ENCODE assay signal across 22 cellular contexts in genomic region chr2:209578394-209579006, GRCh38.
DNase-seq lines count a peak whose midpoint lies in the region; ATAC-seq and TF ChIP-seq lines count a peak whose summit lies in the region.
"Had no signal": no experiment of that assay in that cellular context is flagged by ENCODE, and none has a peak within 500 bp of the region (broad histone marks: within the 10 kb centered on the region; RNA-seq: fewer than 3 reads in every experiment).

No MANE protein-coding gene starts in this region.

- H3K9ac ChIP-seq in HUES64 (ENCODE audit: low read depth, low read length), result no peak overlapping the region

- DNase-seq in Ammon's horn (ENCODE audit: low spot score) (peak; percentile 31), glutamatergic neuron (peak; percentile 31), SIG-M5 treated with dmso at 0.1 percent for 504 hours (lab: John Stamatoyannopoulos, UW; ENCODE audit: unreplicated experiment) (no peak), OCI-M2 (lab: John Stamatoyannopoulos, UW; ENCODE audit: unreplicated experiment) (no peak), Kasumi-1 (lab: John Stamatoyannopoulos, UW) (no peak)
- DNase-seq: activated CD8-positive, alpha-beta T cell treated with anti-CD3 and anti-CD28 coated beads, Interleukin-2, amount 10 ng/mL, durations not matched to agents 7 days and 5 days; activated naive CD4-positive, alpha-beta T cell treated with Interleukin-2 at 50 U/mL for 16 hours; activated T-cell treated with anti-CD3 and anti-CD28 coated beads, Interleukin-2, amount 50 U/mL, for 24 hours; CD4-positive, alpha-beta memory T cell; heart left ventricle; KG1; lower lobe of right lung; NCI-H345; ovary; PC-3; right lobe of liver had no signal

- TF ChIP-seq CTCF in glutamatergic neuron (IDR thresholded peaks at IDR 0.05; ENCODE audit: partially characterized antibody, unreplicated experiment), result no peak

- no peak overlapping the region for H3K4me3 ChIP-seq in HUES64 (ENCODE audit: low read length)
- H3K4me3 ChIP-seq: ovary, right lobe of liver, SJSA1 had no signal

- H3K36me3 Mint-ChIP-seq in glutamatergic neuron (ENCODE audit: unreplicated experiment), result no peaks in the 10 kb centered on the region
- H3K36me3 Mint-ChIP-seq: CD4-positive, alpha-beta memory T cell; stimulated activated effector memory CD8-positive, alpha-beta T cell treated with anti-CD3 and anti-CD28 coated beads, Interleukin-12 subunit alpha, Interleukin-12 subunit beta, amount 100 ng/mL, for 72 hours had no signal

- H3K4me3 Mint-ChIP-seq in glutamatergic neuron (ENCODE audit: unreplicated experiment), result peak overlapping the region; percentile 78
- H3K4me3 Mint-ChIP-seq: central memory CD8-positive, alpha-beta T cell had no signal

- H3K4me1 Mint-ChIP-seq in glutamatergic neuron (ENCODE audit: low read depth, unreplicated experiment), result peaks cover 33% of the 10 kb centered on the region
- H3K4me1 Mint-ChIP-seq: central memory CD8-positive, alpha-beta T cell; stimulated activated effector memory CD8-positive, alpha-beta T cell treated with anti-CD3 and anti-CD28 coated beads, Interleukin-12 subunit alpha, Interleukin-12 subunit beta, amount 100 ng/mL, for 72 hours had no signal

- no peaks in the 10 kb centered on the region for H3K27me3 ChIP-seq in HUES64 (ENCODE audit: insufficient read depth, low read length)
- H3K27me3 ChIP-seq: heart left ventricle, ovary, right lobe of liver, SJSA1 had no signal

- H3K27ac ChIP-seq in HUES64 (ENCODE audit: low read depth, low read length), result peak overlapping the region; percentile 63; the same call in 1 of the 2 replicates
- H3K27ac ChIP-seq: lower lobe of right lung, ovary, right lobe of liver, SJSA1 had no signal

- no peaks in the 10 kb centered on the region for H3K9me3 ChIP-seq in HUES64 (ENCODE audit: insufficient read depth, low read depth, low read length)
- H3K9me3 ChIP-seq: heart left ventricle, lower lobe of right lung, ovary, right lobe of liver, SJSA1 had no signal

- whole genome bisulfite sequencing in HUES64, result 66% methylated on average over 2 of the region's 3 CpGs

- H3K4me1 ChIP-seq in HUES64 (ENCODE audit: insufficient read depth, low read length), result peaks cover 19% of the 10 kb centered on the region
- H3K4me1 ChIP-seq: lower lobe of right lung, right lobe of liver, SJSA1 had no signal

- H3K9me3 Mint-ChIP-seq in glutamatergic neuron (ENCODE audit: unreplicated experiment), result peaks cover 11% of the 10 kb centered on the region
- H3K9me3 Mint-ChIP-seq: activated T-cell treated with anti-CD3 and anti-CD28 coated beads, Interleukin-2, amount 50 U/mL, for 24 hours; CD4-positive, alpha-beta memory T cell; central memory CD8-positive, alpha-beta T cell had no signal

- H3K27ac Mint-ChIP-seq in glutamatergic neuron (ENCODE audit: unreplicated experiment), result peak overlapping the region; percentile 95
- H3K27ac Mint-ChIP-seq: activated CD8-positive, alpha-beta T cell treated with anti-CD3 and anti-CD28 coated beads, Interleukin-2, amount 10 ng/mL, durations not matched to agents 7 days and 5 days; activated T-cell treated with anti-CD3 and anti-CD28 coated beads, Interleukin-2, amount 50 U/mL, for 24 hours; stimulated activated effector memory CD8-positive, alpha-beta T cell treated with anti-CD3 and anti-CD28 coated beads, Interleukin-12 subunit alpha, Interleukin-12 subunit beta, amount 100 ng/mL, for 72 hours had no signal

- H3K27me3 Mint-ChIP-seq in glutamatergic neuron (ENCODE audit: unreplicated experiment), result peaks cover 6% of the 10 kb centered on the region
- H3K27me3 Mint-ChIP-seq: activated T-cell treated with anti-CD3 and anti-CD28 coated beads, Interleukin-2, amount 50 U/mL, for 24 hours; central memory CD8-positive, alpha-beta T cell had no signal

- H3K36me3 ChIP-seq in HUES64 (ENCODE audit: insufficient read depth, low read length), result no peaks in the 10 kb centered on the region
- H3K36me3 ChIP-seq: heart left ventricle, lower lobe of right lung, ovary, right lobe of liver, SJSA1 had no signal

- peak; percentile 31; the same call in 2 of the 3 replicates for ATAC-seq in SK-N-SH treated with all-trans-retinoic acid at 6 μM for 48 hours
- ATAC-seq in GM18873 (IDR thresholded peaks at IDR 0.05; ENCODE audit: low FRiP score, unreplicated experiment), result no peak
- ATAC-seq: activated CD8-positive, alpha-beta T cell treated with anti-CD3 and anti-CD28 coated beads, Interleukin-2, amount 10 ng/mL, durations not matched to agents 7 days and 5 days; lower lobe of right lung had no signal

TF ChIP-seq in SK-N-SH treated with all-trans-retinoic acid at 6 μM for 48 hours, 23 proteins besides CTCF, POLR2A, EP300 and RAD21:
- no peak for TF ChIP-seq ZC3H10 (CRISPR knock-in tag; IDR thresholded peaks at IDR 0.05)
- no peak for TF ChIP-seq ZNF565 (CRISPR knock-in tag; conservative IDR thresholded peaks at IDR 0.05; ENCODE audit: low read depth)
- TF ChIP-seq OSR1 (CRISPR knock-in tag; IDR thresholded peaks at IDR 0.05), result no peak
- TF ChIP-seq, protein P1, sequence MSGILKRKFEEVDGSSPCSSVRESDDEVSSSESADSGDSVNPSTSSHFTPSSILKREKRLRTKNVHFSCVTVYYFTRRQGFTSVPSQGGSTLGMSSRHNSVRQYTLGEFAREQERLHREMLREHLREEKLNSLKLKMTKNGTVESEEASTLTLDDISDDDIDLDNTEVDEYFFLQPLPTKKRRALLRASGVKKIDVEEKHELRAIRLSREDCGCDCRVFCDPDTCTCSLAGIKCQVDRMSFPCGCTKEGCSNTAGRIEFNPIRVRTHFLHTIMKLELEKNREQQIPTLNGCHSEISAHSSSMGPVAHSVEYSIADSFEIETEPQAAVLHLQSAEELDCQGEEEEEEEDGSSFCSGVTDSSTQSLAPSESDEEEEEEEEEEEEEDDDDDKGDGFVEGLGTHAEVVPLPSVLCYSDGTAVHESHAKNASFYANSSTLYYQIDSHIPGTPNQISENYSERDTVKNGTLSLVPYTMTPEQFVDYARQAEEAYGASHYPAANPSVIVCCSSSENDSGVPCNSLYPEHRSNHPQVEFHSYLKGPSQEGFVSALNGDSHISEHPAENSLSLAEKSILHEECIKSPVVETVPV (CRISPR knock-in tag; IDR thresholded peaks at IDR 0.05), result no peak
- TF ChIP-seq RARB (CRISPR knock-in tag; IDR thresholded peaks at IDR 0.05), result no peak
- no peak for TF ChIP-seq ESRRG (CRISPR knock-in tag; IDR thresholded peaks at IDR 0.05)
- no peak for TF ChIP-seq TCF4 (CRISPR knock-in tag; IDR thresholded peaks at IDR 0.05; ENCODE audit: borderline replicate concordance)
- TF ChIP-seq, protein P2, sequence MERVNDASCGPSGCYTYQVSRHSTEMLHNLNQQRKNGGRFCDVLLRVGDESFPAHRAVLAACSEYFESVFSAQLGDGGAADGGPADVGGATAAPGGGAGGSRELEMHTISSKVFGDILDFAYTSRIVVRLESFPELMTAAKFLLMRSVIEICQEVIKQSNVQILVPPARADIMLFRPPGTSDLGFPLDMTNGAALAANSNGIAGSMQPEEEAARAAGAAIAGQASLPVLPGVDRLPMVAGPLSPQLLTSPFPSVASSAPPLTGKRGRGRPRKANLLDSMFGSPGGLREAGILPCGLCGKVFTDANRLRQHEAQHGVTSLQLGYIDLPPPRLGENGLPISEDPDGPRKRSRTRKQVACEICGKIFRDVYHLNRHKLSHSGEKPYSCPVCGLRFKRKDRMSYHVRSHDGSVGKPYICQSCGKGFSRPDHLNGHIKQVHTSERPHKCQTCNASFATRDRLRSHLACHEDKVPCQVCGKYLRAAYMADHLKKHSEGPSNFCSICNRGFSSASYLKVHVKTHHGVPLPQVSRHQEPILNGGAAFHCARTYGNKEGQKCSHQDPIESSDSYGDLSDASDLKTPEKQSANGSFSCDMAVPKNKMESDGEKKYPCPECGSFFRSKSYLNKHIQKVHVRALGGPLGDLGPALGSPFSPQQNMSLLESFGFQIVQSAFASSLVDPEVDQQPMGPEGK (CRISPR knock-in tag; IDR thresholded peaks at IDR 0.05; ENCODE audit: borderline replicate concordance), result no peak
- no peak for TF ChIP-seq BACH2 (CRISPR knock-in tag; IDR thresholded peaks at IDR 0.05; ENCODE audit: borderline replicate concordance)
- no peak for TF ChIP-seq SNAI2 (CRISPR knock-in tag; IDR thresholded peaks at IDR 0.05)
- TF ChIP-seq ARNTL (CRISPR knock-in tag; IDR thresholded peaks at IDR 0.05; ENCODE audit: borderline replicate concordance, low read depth), result no peak
- TF ChIP-seq ZNF70 (CRISPR knock-in tag; IDR thresholded peaks at IDR 0.05), result no peak

Comparison
In these comparisons a context has a peak if more than half of its experiments do, and no peak if none do; other contexts are left out.
1. DNase-seq: peak in Ammon's horn (single experiment) and glutamatergic neuron (single experiment); none in SIG-M5 treated with dmso at 0.1 percent for 504 hours (single experiment), OCI-M2 (single experiment) and Kasumi-1 (0 of 2).